In genomic region chr6:18359237-18359885, GRCh38 we compare ENCODE assay signal across 11 cellular contexts. TPM values are rescaled to one million over a fixed set of nuclear protein-coding genes. Genes with fewer than 3 reads are reported as not detected.
A peak's percentile ranks its signal among the peaks of the same experiment; 100 is the strongest.
DNase-seq lines count a peak whose midpoint lies in the region; ATAC-seq and TF ChIP-seq lines count a peak whose summit lies in the region.
"Had no signal": no experiment of that assay in that cellular context is flagged by ENCODE, and none has a peak within 500 bp of the region (broad histone marks: within the 10 kb centered on the region; RNA-seq: fewer than 3 reads in every experiment).

No MANE protein-coding gene starts in this region.

- no peak for TF ChIP-seq POLR2A in vagina (IDR thresholded peaks at IDR 0.05)

- DNase-seq in SIG-M5 treated with dmso at 0.1 percent for 504 hours (lab: John Stamatoyannopoulos, UW; ENCODE audit: unreplicated experiment) (peak; percentile 65), SIG-M5 (lab: John Stamatoyannopoulos, UW) (no peak), MV-4-11 (lab: John Stamatoyannopoulos, UW) (peak; percentile 89), vagina (ENCODE audit: extremely low spot score in 2 of 2) (no peak), AG20443 (ENCODE audit: low spot score) (no peak)
- DNase-seq in stimulated activated naive B cell treated with anti-CD40 and anti-IgM and Interleukin-4, amounts not matched to agents 10 μg/mL and 1 μg/mL and 100 μg/mL, for 72 hours, result no peak
- DNase-seq in activated T-cell treated with anti-CD3 and anti-CD28 coated beads, Interleukin-2, amount 50 U/mL, for 72 hours, result no peak
- DNase-seq: 8988T; activated CD4-positive, alpha-beta T cell treated with anti-CD3 and anti-CD28 coated beads, Interleukin-2, amount 10 ng/mL, durations not matched to agents 24 days and 14 days had no signal

- TF ChIP-seq CTCF in vagina (IDR thresholded peaks at IDR 0.05), result no peak

- H3K27me3 ChIP-seq in vagina, result no peaks in the 10 kb centered on the region
- H3K27me3 ChIP-seq: ascending aorta had no signal

- peak overlapping the region; percentile 7 for H3K27ac Mint-ChIP-seq in stimulated activated naive B cell treated with anti-CD40 and anti-IgM and Interleukin-4, amounts not matched to agents 10 μg/mL and 1 μg/mL and 100 μg/mL, for 72 hours
- H3K27ac Mint-ChIP-seq in activated T-cell treated with anti-CD3 and anti-CD28 coated beads, Interleukin-2, amount 50 U/mL, for 72 hours, result no peak overlapping the region
- H3K27ac Mint-ChIP-seq: activated CD4-positive, alpha-beta T cell treated with anti-CD3 and anti-CD28 coated beads, Interleukin-2, amount 10 ng/mL, durations not matched to agents 24 days and 14 days had no signal

- peak; percentile 97 for ATAC-seq in HG02763 (IDR thresholded peaks at IDR 0.05; ENCODE audit: unreplicated experiment)
- ATAC-seq in stimulated activated naive B cell treated with anti-CD40 and anti-IgM and Interleukin-4, amounts not matched to agents 10 μg/mL and 1 μg/mL and 100 μg/mL, for 72 hours (replicated peaks), result peak; percentile 98
- no peak for ATAC-seq in activated T-cell treated with anti-CD3 and anti-CD28 coated beads, Interleukin-2, amount 50 U/mL, for 72 hours (replicated peaks in 1 of 2)

- H3K9me3 ChIP-seq in vagina, result no peaks in the 10 kb centered on the region
- H3K9me3 ChIP-seq: ascending aorta had no signal

- H3K4me3 ChIP-seq in vagina, result no peak overlapping the region
- H3K4me3 ChIP-seq: ascending aorta had no signal

- peaks cover 6 to 11% of the 10 kb centered on the region in 2 donors for H3K36me3 Mint-ChIP-seq in stimulated activated naive B cell treated with anti-CD40 and anti-IgM and Interleukin-4, amounts not matched to agents 10 μg/mL and 1 μg/mL and 100 μg/mL, for 72 hours
- H3K36me3 Mint-ChIP-seq in activated T-cell treated with anti-CD3 and anti-CD28 coated beads, Interleukin-2, amount 50 U/mL, for 72 hours (ENCODE audit: insufficient read depth in 2 of 2), result peaks cover 8 to 14% of the 10 kb centered on the region in 2 donors

- H3K27ac ChIP-seq in vagina, result no peak overlapping the region
- H3K27ac ChIP-seq: ascending aorta had no signal

- H3K4me3 Mint-ChIP-seq in stimulated activated naive B cell treated with anti-CD40 and anti-IgM and Interleukin-4, amounts not matched to agents 10 μg/mL and 1 μg/mL and 100 μg/mL, for 72 hours, result no peak overlapping the region
- H3K4me3 Mint-ChIP-seq in activated T-cell treated with anti-CD3 and anti-CD28 coated beads, Interleukin-2, amount 50 U/mL, for 72 hours, result no peak overlapping the region
- H3K4me3 Mint-ChIP-seq: activated CD4-positive, alpha-beta T cell treated with anti-CD3 and anti-CD28 coated beads, Interleukin-2, amount 10 ng/mL, durations not matched to agents 24 days and 14 days had no signal

- peaks cover 19 to 39% of the 10 kb centered on the region in 2 donors for H3K4me1 Mint-ChIP-seq in stimulated activated naive B cell treated with anti-CD40 and anti-IgM and Interleukin-4, amounts not matched to agents 10 μg/mL and 1 μg/mL and 100 μg/mL, for 72 hours
- H3K4me1 Mint-ChIP-seq in activated T-cell treated with anti-CD3 and anti-CD28 coated beads, Interleukin-2, amount 50 U/mL, for 72 hours (ENCODE audit: low read depth), result no peaks in the 10 kb centered on the region
- H3K4me1 Mint-ChIP-seq: activated CD4-positive, alpha-beta T cell treated with anti-CD3 and anti-CD28 coated beads, Interleukin-2, amount 10 ng/mL, durations not matched to agents 24 days and 14 days had no signal

- peaks cover 7 to 14% of the 10 kb centered on the region in 2 donors for H3K9me3 Mint-ChIP-seq in stimulated activated naive B cell treated with anti-CD40 and anti-IgM and Interleukin-4, amounts not matched to agents 10 μg/mL and 1 μg/mL and 100 μg/mL, for 72 hours
- peaks cover 8 to 11% of the 10 kb centered on the region in 2 donors for H3K9me3 Mint-ChIP-seq in activated T-cell treated with anti-CD3 and anti-CD28 coated beads, Interleukin-2, amount 50 U/mL, for 72 hours

- H3K36me3 ChIP-seq in vagina, result no peaks in the 10 kb centered on the region
- H3K36me3 ChIP-seq: ascending aorta had no signal

- intact Hi-C loops in vagina (cut with DNase I), result no loop called here

- no peaks in the 10 kb centered on the region for H3K27me3 Mint-ChIP-seq in stimulated activated naive B cell treated with anti-CD40 and anti-IgM and Interleukin-4, amounts not matched to agents 10 μg/mL and 1 μg/mL and 100 μg/mL, for 72 hours
- H3K27me3 Mint-ChIP-seq in activated T-cell treated with anti-CD3 and anti-CD28 coated beads, Interleukin-2, amount 50 U/mL, for 72 hours (ENCODE audit: low read depth), result peaks cover 46% of the 10 kb centered on the region

- peaks cover 9% of the 10 kb centered on the region for H3K4me1 ChIP-seq in vagina

RNA-seq across cellular contexts. Expression of gene RNF144B, which starts 27.8 kb away (rescaled TPM):
- total RNA-seq in activated T-cell treated with anti-CD3 and anti-CD28 coated beads, Interleukin-2, amount 50 U/mL, for 72 hours, result 10 to 100 TPM in 1 of 2 donors, 1 to 10 TPM in 1; 9.4 to 11.9 TPM
- total RNA-seq in vagina, result 6.9 TPM

Comparison
In these comparisons a context has a peak if more than half of its experiments do, and no peak if none do; other contexts are left out.
1. DNase-seq: peak in SIG-M5 treated with dmso at 0.1 percent for 504 hours (single experiment) and MV-4-11 (single experiment); none in SIG-M5 (single experiment), stimulated activated naive B cell treated with anti-CD40 and anti-IgM and Interleukin-4, amounts not matched to agents 10 μg/mL and 1 μg/mL and 100 μg/mL, for 72 hours (single experiment), activated T-cell treated with anti-CD3 and anti-CD28 coated beads, Interleukin-2, amount 50 U/mL, for 72 hours (0 of 2), vagina (0 of 2) and AG20443 (single experiment).
2. ATAC-seq: peak in HG02763 (single experiment) and stimulated activated naive B cell treated with anti-CD40 and anti-IgM and Interleukin-4, amounts not matched to agents 10 μg/mL and 1 μg/mL and 100 μg/mL, for 72 hours (2 of 2); none in activated T-cell treated with anti-CD3 and anti-CD28 coated beads, Interleukin-2, amount 50 U/mL, for 72 hours (0 of 2).